ENCODE assay signal across 8 cellular contexts in genomic region chr7:24971333-24972165, GRCh38. TPM values are rescaled to one million over a fixed set of nuclear protein-coding genes. Genes with fewer than 3 reads are reported as not detected.
DNase-seq lines count a peak whose midpoint lies in the region; ATAC-seq, FAIRE-seq and TF ChIP-seq lines count a peak whose summit lies in the region.

No MANE protein-coding gene starts in this region.

- TF ChIP-seq EP300 in HepG2 (IDR thresholded peaks at IDR 0.05; ENCODE audit: low read depth in 2 of 2, low read length in 2 of 2) (peak in 1 of 2 experiments; percentile 23; a peak in 1 of 4 replicates), HepG2 (CRISPR knock-in tag; IDR thresholded peaks at IDR 0.05; ENCODE audit: borderline replicate concordance) (no peak), SK-N-SH (IDR thresholded peaks at IDR 0.05; ENCODE audit: borderline replicate concordance in 1 of 2, low read depth in 1 of 2, low read length in 1 of 2) (peak; percentile 9 to 80; a peak in 3 of 4 replicates)

- peak; percentile 80 for DNase-seq in HepG2 (ENCODE audit: low spot score)
- no peak for DNase-seq in right lobe of liver
- DNase-seq in SK-N-SH: peak; percentile 48
- DNase-seq in fibroblast of the aortic adventitia (ENCODE audit: low read depth): peak; percentile 94
- DNase-seq in vagina (ENCODE audit: extremely low spot score in 2 of 2): no peak
- DNase-seq in activated gamma-delta T cell treated with Interleukin-2 at 50 U/mL for 16 hours: no peak
- no peak for DNase-seq in NCI-H345 treated with DMSO at 0.1 percent for 48 hours (lab: John Stamatoyannopoulos, UW; ENCODE audit: unreplicated experiment)
- no peak for DNase-seq in midbrain (lab: John Stamatoyannopoulos, UW)

- POLR2A ChIA-PET in HepG2 (lab: Yijun Ruan, JAX) (interaction anchor here (2.8 kb wide), 1 partner anchor 9 kb away, joined by 16 read pairs; the partner anchor contains the start of gene OSBPL3), SK-N-SH (lab: Yijun Ruan, JAX) (no interaction called here)

- ATAC-seq in HepG2 (peak; percentile 95), right lobe of liver (no peak)

- in situ Hi-C loops in HepG2 (cut with HindIII; ENCODE audit: extremely low pct_ligation_motif_present, low pct_unique_long_range_greater_than_20kb): no loop called here

- CTCF ChIA-PET in HepG2 (lab: Yijun Ruan, JAX; ENCODE audit: low intra/inter-chr PET ratio, low total read pairs) (no interaction called here), SK-N-SH (lab: Yijun Ruan, JAX) (interaction anchor here (0.7 to 2.0 kb wide), 10 partner anchors 8 to 188 kb away, joined by 3 to 8 read pairs (median 4); partner anchors contain the start of gene OSBPL3)

- FAIRE-seq in HepG2 (lab: Jason Lieb, UNC): peak; percentile 42

- H3K4me1 ChIP-seq in HepG2 (ENCODE audit: insufficient read depth, low read length) (peaks cover 72% of the 10 kb centered on the region), right lobe of liver (no peaks in the 10 kb centered on the region), SK-N-SH (ENCODE audit: control insufficient read depth in 1 of 2, insufficient read depth in 2 of 2, low read depth in 1 of 2, low read length in 1 of 2) (peaks cover 18 to 31% of the 10 kb centered on the region in 2 experiments), vagina (peaks cover 20% of the 10 kb centered on the region)

- peaks cover 97% of the 10 kb centered on the region for H3K79me2 ChIP-seq in HepG2 (ENCODE audit: insufficient read depth, low read length)
- peaks cover 99% of the 10 kb centered on the region for H3K79me2 ChIP-seq in SK-N-SH (ENCODE audit: insufficient read depth)

- H2AFZ ChIP-seq in HepG2 (ENCODE audit: low read length) (no peak overlapping the region), SK-N-SH (ENCODE audit: low read depth) (peak overlapping the region; percentile 54)

- WGBS in HepG2 (ENCODE audit: low lambda C conversion rate): 62% methylated on average over 9 of the region's 9 CpGs
- WGBS in right lobe of liver (ENCODE audit: insufficient coverage, low coverage, low lambda C conversion rate, missing lambda C conversion rate): 78% methylated on average over 6 of the region's 9 CpGs
- 41% methylated on average over 9 of the region's 9 CpGs for WGBS in SK-N-SH (ENCODE audit: low lambda C conversion rate)

- H3K27ac ChIP-seq in HepG2 (ENCODE audit: extremely low read length, insufficient read depth, low read length) (peak overlapping the region; percentile 60), right lobe of liver (no peak overlapping the region), SK-N-SH (ENCODE audit: low read depth in 2 of 2, low read length in 1 of 2) (peak overlapping the region; percentile 97 to 98), vagina (peak overlapping the region; percentile 18)

- H3K36me3 ChIP-seq in HepG2 (replicated peaks in 1 of 2; ENCODE audit: control insufficient read depth in 1 of 2, insufficient read depth in 2 of 2, low read length in 2 of 2): no peaks in the 10 kb centered on the region
- H3K36me3 ChIP-seq in right lobe of liver: no peaks in the 10 kb centered on the region
- H3K36me3 ChIP-seq in SK-N-SH (replicated peaks in 1 of 2; ENCODE audit: control insufficient read depth in 1 of 2, insufficient read depth in 2 of 2, low read length in 1 of 2): no peaks in the 10 kb centered on the region
- no peaks in the 10 kb centered on the region for H3K36me3 ChIP-seq in vagina

- peaks cover 33% of the 10 kb centered on the region for H3F3A ChIP-seq in SK-N-SH (replicated peaks; ENCODE audit: insufficient read depth)

- BruUV-seq in HepG2 (replicated peaks; lab: Mats Ljungman, UMichigan): no TSS peak

- peak overlapping the region; percentile 22; the same call in 1 of the 2 replicates for H3K4me2 ChIP-seq in HepG2 (ENCODE audit: low read depth, low read length)
- peak overlapping the region; percentile 63 for H3K4me2 ChIP-seq in SK-N-SH

- intact Hi-C loops in HepG2 (cut with micrococcal nuclease; ENCODE audit: unreplicated experiment) (no loop called here), right lobe of liver (cut with DNase I) (no loop called here), vagina (cut with DNase I) (no loop called here)

- H3K4me3 ChIP-seq in HepG2 (replicated peaks in 1 of 3; ENCODE audit: insufficient read depth in 1 of 3, low read depth in 2 of 3, low read length in 3 of 3) (no peak overlapping the region), right lobe of liver (no peak overlapping the region), SK-N-SH (ENCODE audit: low read depth in 2 of 2, low read length in 1 of 2) (no peak overlapping the region), fibroblast of the aortic adventitia (ENCODE audit: low read depth, low read length) (no peak overlapping the region), vagina (no peak overlapping the region)

- H3K9me3 ChIP-seq in HepG2 (ENCODE audit: low read length) (no peaks in the 10 kb centered on the region), right lobe of liver (no peaks in the 10 kb centered on the region), SK-N-SH (no peaks in the 10 kb centered on the region), vagina (no peaks in the 10 kb centered on the region)

- H4K20me1 ChIP-seq in HepG2 (ENCODE audit: insufficient read depth, low read length) (no peaks in the 10 kb centered on the region), SK-N-SH (ENCODE audit: insufficient read depth) (no peaks in the 10 kb centered on the region)

- TF ChIP-seq RAD21 in HepG2 (CRISPR knock-in tag; IDR thresholded peaks at IDR 0.05) (no peak), SK-N-SH (IDR thresholded peaks at IDR 0.05; ENCODE audit: low read length) (no peak)

- peak overlapping the region; percentile 16; the same call in 1 of the 2 replicates for H3K9ac ChIP-seq in HepG2 (ENCODE audit: insufficient read depth, low read depth, low read length)
- H3K9ac ChIP-seq in SK-N-SH: peak overlapping the region; percentile 72

- no peak for TF ChIP-seq POLR2A in HepG2 (IDR thresholded peaks at IDR 0.05; ENCODE audit: insufficient read depth in 1 of 2, low read depth in 2 of 2, low read length in 2 of 2)
- no peak for TF ChIP-seq POLR2A in right lobe of liver (IDR thresholded peaks at IDR 0.05)
- no peak for TF ChIP-seq POLR2A in vagina (IDR thresholded peaks at IDR 0.05)

- no peak for TF ChIP-seq CTCF in HepG2 (CRISPR knock-in tag; IDR thresholded peaks at IDR 0.05)
- TF ChIP-seq CTCF in right lobe of liver (IDR thresholded peaks at IDR 0.05): no peak
- no peak for TF ChIP-seq CTCF in SK-N-SH (IDR thresholded peaks at IDR 0.05)
- no peak for TF ChIP-seq CTCF in fibroblast of the aortic adventitia (IDR thresholded peaks at IDR 0.05; ENCODE audit: insufficient read depth, low read length)
- no peak for TF ChIP-seq CTCF in vagina (IDR thresholded peaks at IDR 0.05)

- H3K27me3 ChIP-seq in HepG2 (ENCODE audit: control insufficient read depth in 1 of 2, insufficient read depth in 2 of 2, low read length in 2 of 2): no peaks in the 10 kb centered on the region
- H3K27me3 ChIP-seq in right lobe of liver: no peaks in the 10 kb centered on the region
- no peaks in the 10 kb centered on the region for H3K27me3 ChIP-seq in SK-N-SH (ENCODE audit: insufficient read depth)
- no peaks in the 10 kb centered on the region for H3K27me3 ChIP-seq in vagina

- no peaks in the 10 kb centered on the region for H3K9me2 ChIP-seq in SK-N-SH

RNA-seq across cellular contexts. Expression of gene OSBPL3, which starts 8.4 kb away (rescaled TPM):
- total RNA-seq in HepG2 (2016; rRNA removed; fragmentation: Illumina TruSeq; extraction: Trizol) (26.4 and 28.9 TPM in 2 replicates), right lobe of liver (1 to 10 TPM in 5 of 6 experiments, under 1 TPM in 1; 0.70 to 8.2 (median 2.4) TPM), fibroblast of the aortic adventitia (ENCODE audit: low replicate concordance) (16.1 and 46.0 TPM in 2 replicates), vagina (59.2 TPM)
- 6.6 and 7.4 TPM in 2 replicates for total RNA-seq in HepG2 (2016; cell fraction: cytosol; rRNA removed; fragmentation: Illumina TruSeq; extraction: Trizol; ENCODE audit: low read depth)
- total RNA-seq in HepG2 (2016; cell fraction: insoluble cytoplasmic fraction; rRNA removed; fragmentation: Illumina TruSeq; extraction: Trizol): 22.4 and 26.0 TPM in 2 replicates
- 11.1 and 11.2 TPM in 2 replicates for total RNA-seq in HepG2 (2016; cell fraction: membrane; rRNA removed; fragmentation: Illumina TruSeq; extraction: Trizol)
- 39.7 and 41.7 TPM in 2 replicates for total RNA-seq in HepG2 (2016; cell fraction: nucleus; rRNA removed; fragmentation: Illumina TruSeq; extraction: Trizol)
- polyA plus RNA-seq in HepG2 (2011; rRNA removed) (8.8 and 9.7 TPM in 2 replicates), SK-N-SH (2012; rRNA removed) (22.6 and 23.2 TPM in 2 replicates)
- polyA plus RNA-seq in HepG2 (2011; cell fraction: cytosol; rRNA removed): 3.7 and 4.4 TPM in 2 replicates
- polyA plus RNA-seq in HepG2 (2011; cell fraction: nucleus; rRNA removed): 22.4 and 23.2 TPM in 2 replicates
- polyA plus RNA-seq in HepG2 (2012): 7.1 and 8.1 TPM in 2 replicates
- polyA plus RNA-seq in HepG2 (2016; cell fraction: cytosol; fragmentation: Illumina TruSeq; extraction: Trizol; ENCODE audit: low read depth): 1.5 and 1.8 TPM in 2 replicates
- polyA plus RNA-seq in HepG2 (2016; cell fraction: insoluble cytoplasmic fraction; fragmentation: Illumina TruSeq; extraction: Trizol; ENCODE audit: low read depth): 16.7 and 19.5 TPM in 2 replicates
- 4.2 and 4.7 TPM in 2 replicates for polyA plus RNA-seq in HepG2 (2016; cell fraction: membrane; fragmentation: Illumina TruSeq; extraction: Trizol; ENCODE audit: low read depth)
- 65.6 and 72.4 TPM in 2 replicates for polyA plus RNA-seq in HepG2 (2016; cell fraction: nucleus; fragmentation: Illumina TruSeq; extraction: Trizol; ENCODE audit: insufficient read depth, low read depth)
- 15.3 and 17.6 TPM in 2 replicates for polyA minus RNA-seq in HepG2 (2011; rRNA and poly(A)+ RNA removed; ENCODE audit: low replicate concordance)
- polyA minus RNA-seq in HepG2 (2011; cell fraction: cytosol; rRNA and poly(A)+ RNA removed): 8.8 and 11.6 TPM in 2 replicates
- polyA minus RNA-seq in HepG2 (2011; cell fraction: nucleus; rRNA and poly(A)+ RNA removed): 43.5 and 49.5 TPM in 2 replicates
- 19.3 and 20.5 TPM in 2 replicates for polyA plus RNA-seq in SK-N-SH (2012; cell fraction: cytosol; rRNA removed)
- 53.0 and 90.2 TPM in 2 replicates for polyA plus RNA-seq in SK-N-SH (2012; cell fraction: nucleus; rRNA removed)

Comparison
In these comparisons a context has a peak if more than half of its experiments do, and no peak if none do; other contexts are left out.
1. DNase-seq: peak in HepG2 (single experiment), SK-N-SH (single experiment) and fibroblast of the aortic adventitia (single experiment); none in right lobe of liver (0 of 3), vagina (0 of 2), activated gamma-delta T cell treated with Interleukin-2 at 50 U/mL for 16 hours (single experiment), NCI-H345 treated with DMSO at 0.1 percent for 48 hours (single experiment) and midbrain (single experiment).
2. H3K27ac ChIP-seq: peak in HepG2 (single experiment), SK-N-SH (2 of 2) and vagina (single experiment); none in right lobe of liver (0 of 3).
3. Of the 25 proteins assayed by ChIP-seq in both HepG2 and SK-N-SH: peak only in HepG2: TAF1; only in SK-N-SH: JUND, MAX, MXI1, NFIC, PBX3, REST and 2 more; in both: FOSL2 and RXRA; in neither: 13; mixed calls (peak in some experiments, not most) for 1.